Comparison of ENCODE assay signal across 35 cellular contexts in genomic region chr10:102475451-102476040, GRCh38. TPM values are rescaled to one million over a fixed set of nuclear protein-coding genes. Genes with fewer than 3 reads are reported as not detected.
DNase-seq lines count a peak whose midpoint lies in the region; ATAC-seq and TF ChIP-seq lines count a peak whose summit lies in the region.
"Had no signal": no experiment of that assay in that cellular context is flagged by ENCODE, and none has a peak within 500 bp of the region (broad histone marks: within the 10 kb centered on the region; RNA-seq: fewer than 3 reads in every experiment).

No MANE protein-coding gene starts in this region.

- H3K27ac Mint-ChIP-seq in activated T-cell treated with anti-CD3 and anti-CD28 coated beads, Interleukin-2, amount 50 U/mL, for 72 hours, result peak overlapping the region; percentile 30
- peak overlapping the region in 4 of 5 experiments; percentile 43 to 90 (median 81) for H3K27ac Mint-ChIP-seq in brain
- peak overlapping the region; percentile 65 for H3K27ac Mint-ChIP-seq in neural progenitor cell
- H3K27ac Mint-ChIP-seq: activated CD4-positive, alpha-beta T cell treated with anti-CD3 and anti-CD28 coated beads, Interleukin-2, amount 10 ng/mL, durations not matched to agents 7 days and 5 days; activated CD8-positive, alpha-beta memory T cell treated with anti-CD3 and anti-CD28 coated beads, Interleukin-2, amount 10 ng/mL, durations not matched to agents 7 days and 5 days had no signal

- H3K4me1 ChIP-seq in HEK293 (ENCODE audit: control insufficient read depth, insufficient read depth, low read length), result no peaks in the 10 kb centered on the region
- H3K4me1 ChIP-seq in neural progenitor cell, result no peaks in the 10 kb centered on the region
- H3K4me1 ChIP-seq: BE2C, prostate gland, sigmoid colon, tibial artery, vagina had no signal

- POLR2A ChIA-PET in HEK293 (lab: Yijun Ruan, JAX), result no interaction called here

- no peaks in the 10 kb centered on the region for H3K27me3 Mint-ChIP-seq in activated T-cell treated with anti-CD3 and anti-CD28 coated beads, Interleukin-2, amount 50 U/mL, for 72 hours (ENCODE audit: low read depth)
- H3K27me3 Mint-ChIP-seq in brain (no peaks in the 10 kb centered on the region), neural progenitor cell (ENCODE audit: insufficient read depth, low read depth) (peaks cover 4% of the 10 kb centered on the region)
- H3K27me3 Mint-ChIP-seq: activated CD4-positive, alpha-beta T cell treated with anti-CD3 and anti-CD28 coated beads, Interleukin-2, amount 10 ng/mL, durations not matched to agents 7 days and 5 days; activated CD8-positive, alpha-beta memory T cell treated with anti-CD3 and anti-CD28 coated beads, Interleukin-2, amount 10 ng/mL, durations not matched to agents 7 days and 5 days; activated naive CD8-positive, alpha-beta T cell had no signal

- no peak for DNase-seq in activated T-cell treated with anti-CD3 and anti-CD28 coated beads, Interleukin-2, amount 50 U/mL, for 72 hours
- DNase-seq in activated T-cell treated with anti-CD3 and anti-CD28 coated beads, Interleukin-2, amount 50 U/mL, for 1 hour, result no peak
- DNase-seq in neural progenitor cell (ENCODE audit: low spot score) (no peak), CD1c-positive myeloid dendritic cell (ENCODE audit: extremely low spot score) (no peak), SIG-M5 (lab: John Stamatoyannopoulos, UW) (no peak)
- DNase-seq: ACHN; activated CD4-positive, alpha-beta T cell treated with anti-CD3 and anti-CD28 coated beads, Interleukin-2, amount 10 ng/mL, durations not matched to agents 7 days and 5 days; activated CD8-positive, alpha-beta memory T cell treated with anti-CD3 and anti-CD28 coated beads, Interleukin-2, amount 10 ng/mL, durations not matched to agents 7 days and 5 days; BE2C; cerebellar nuclear complex; foreskin melanocyte; left ventricle myocardium superior; NCI-H1417 treated with DMSO at 0.1 percent for 48 hours; NCI-H2029 treated with DMSO at 0.1 percent for 48 hours; NCI-H226; NCI-H69; nucleus accumbens; PC-3; sigmoid colon; stimulated activated CD4-positive, alpha-beta T cell treated with anti-CD3 and anti-CD28 coated beads, Interleukin-12 subunit alpha, Interleukin-12 subunit beta, amount 100 ng/mL, for 4 hours; stimulated activated CD4-positive, alpha-beta T cell treated with anti-CD3 and anti-CD28 coated beads, Interleukin-4, amount 100 ng/mL, for 1 hour; T-helper 9 cell; tibial artery had no signal

- H3K4me2 ChIP-seq in neural progenitor cell, result no peak overlapping the region

- H3K4me3 ChIP-seq in HEK293 (ENCODE audit: low read depth, low read length) (no peak overlapping the region), neural progenitor cell (no peak overlapping the region)
- H3K4me3 ChIP-seq: prostate gland, sigmoid colon, tibial artery, vagina had no signal

- H3K9me3 ChIP-seq in HEK293 (ENCODE audit: control insufficient read depth, insufficient read depth, low read depth, low read length), result no peaks in the 10 kb centered on the region
- no peaks in the 10 kb centered on the region for H3K9me3 ChIP-seq in neural progenitor cell (ENCODE audit: low read depth)
- H3K9me3 ChIP-seq: BE2C, prostate gland, sigmoid colon, tibial artery, vagina had no signal

- no peak overlapping the region for H3K27ac ChIP-seq in HEK293 (ENCODE audit: extremely low read depth, low read depth, low read length)
- H3K27ac ChIP-seq in neural progenitor cell, result no peak overlapping the region
- H3K27ac ChIP-seq: HL-60, prostate gland, tibial artery, vagina, VCaP had no signal

- peaks cover 28% of the 10 kb centered on the region for H3K4me1 Mint-ChIP-seq in activated T-cell treated with anti-CD3 and anti-CD28 coated beads, Interleukin-2, amount 50 U/mL, for 72 hours (ENCODE audit: low read depth)
- H3K4me1 Mint-ChIP-seq in brain (peaks cover 5% of the 10 kb centered on the region), neural progenitor cell (no peaks in the 10 kb centered on the region)

- CTCF ChIA-PET in HEK293 (lab: Yijun Ruan, JAX), result interaction anchor here (0.6 kb wide), 2 partner anchors 53 to 635 kb away, joined by 3 read pairs; no protein-coding TSS in a partner anchor

- H3K9me3 Mint-ChIP-seq in activated T-cell treated with anti-CD3 and anti-CD28 coated beads, Interleukin-2, amount 50 U/mL, for 72 hours, result no peaks in the 10 kb centered on the region
- H3K9me3 Mint-ChIP-seq in brain (no peaks in the 10 kb centered on the region), neural progenitor cell (no peaks in the 10 kb centered on the region)
- H3K9me3 Mint-ChIP-seq: activated CD4-positive, alpha-beta T cell treated with anti-CD3 and anti-CD28 coated beads, Interleukin-2, amount 10 ng/mL, durations not matched to agents 7 days and 5 days; activated T-helper 1 cell treated with anti-CD3 and anti-CD28 coated beads, Interleukin-12 subunit alpha, Interleukin-12 subunit beta, Interleukin-2, Interleukin-4 antibody, amounts not matched to agents 30 ng/mL and 10 ng/mL and 1 ng/mL, durations not matched to agents 14 hours and 24 hours and 36 hours had no signal

- TF ChIP-seq CTCF in HEK293 (tag by site-specific recombination; IDR thresholded peaks at IDR 0.05) (no peak), brain (conservative IDR thresholded peaks at IDR 0.05) (no peak), neural progenitor cell (IDR thresholded peaks at IDR 0.05) (no peak)

- H3K36me3 Mint-ChIP-seq in activated T-cell treated with anti-CD3 and anti-CD28 coated beads, Interleukin-2, amount 50 U/mL, for 72 hours (ENCODE audit: insufficient read depth in 2 of 2), result peaks cover 0 to 5% of the 10 kb centered on the region in 2 donors
- H3K36me3 Mint-ChIP-seq in brain, result peaks cover 6% of the 10 kb centered on the region
- peaks cover 5% of the 10 kb centered on the region for H3K36me3 Mint-ChIP-seq in neural progenitor cell
- H3K36me3 Mint-ChIP-seq: activated naive CD8-positive, alpha-beta T cell had no signal

- no peak for ATAC-seq in activated T-cell treated with anti-CD3 and anti-CD28 coated beads, Interleukin-2, amount 50 U/mL, for 72 hours (replicated peaks in 1 of 2)
- ATAC-seq in GM21786 (IDR thresholded peaks at IDR 0.05; ENCODE audit: unreplicated experiment), result no peak
- ATAC-seq: activated CD8-positive, alpha-beta memory T cell treated with anti-CD3 and anti-CD28 coated beads, Interleukin-2, amount 10 ng/mL, durations not matched to agents 7 days and 5 days; left ventricle myocardium superior; PC-3 had no signal

- H3K36me3 ChIP-seq in HEK293 (ENCODE audit: control insufficient read depth in 2 of 2, insufficient read depth in 1 of 2, low read length in 2 of 2) (peaks cover 6 to 32% of the 10 kb centered on the region in 2 experiments), neural progenitor cell (no peaks in the 10 kb centered on the region)
- H3K36me3 ChIP-seq: prostate gland had no signal

- no peak overlapping the region for H3K4me3 Mint-ChIP-seq in activated T-cell treated with anti-CD3 and anti-CD28 coated beads, Interleukin-2, amount 50 U/mL, for 72 hours
- H3K4me3 Mint-ChIP-seq in brain, result no peak overlapping the region
- H3K4me3 Mint-ChIP-seq in neural progenitor cell, result peak overlapping the region; percentile 29
- H3K4me3 Mint-ChIP-seq: activated CD4-positive, alpha-beta T cell treated with anti-CD3 and anti-CD28 coated beads, Interleukin-2, amount 10 ng/mL, durations not matched to agents 7 days and 5 days; activated CD8-positive, alpha-beta memory T cell treated with anti-CD3 and anti-CD28 coated beads, Interleukin-2, amount 10 ng/mL, durations not matched to agents 7 days and 5 days; activated naive CD8-positive, alpha-beta T cell; activated T-helper 1 cell treated with anti-CD3 and anti-CD28 coated beads, Interleukin-12 subunit alpha, Interleukin-12 subunit beta, Interleukin-2, Interleukin-4 antibody, amounts not matched to agents 30 ng/mL and 10 ng/mL and 1 ng/mL, durations not matched to agents 14 hours and 24 hours and 36 hours had no signal

- no peaks in the 10 kb centered on the region for H3K79me2 ChIP-seq in neural progenitor cell (ENCODE audit: low read depth)

- peaks cover 12% of the 10 kb centered on the region for H3F3A ChIP-seq in neural progenitor cell (ENCODE audit: low read depth)

- no peak overlapping the region for H3K9ac ChIP-seq in neural progenitor cell

- H3K27me3 ChIP-seq in neural progenitor cell, result no peaks in the 10 kb centered on the region
- H3K27me3 ChIP-seq: BE2C, sigmoid colon, tibial artery, vagina had no signal

- no peak overlapping the region for H2AFZ ChIP-seq in neural progenitor cell (replicated peaks)

- peaks cover 15% of the 10 kb centered on the region for H4K20me1 ChIP-seq in neural progenitor cell (ENCODE audit: low read depth)

TF ChIP-seq in HEK293, 187 proteins besides CTCF, POLR2A, EP300 and RAD21 (continues in another document):
- TF ChIP-seq ZNF362 (tag by site-specific recombination; IDR thresholded peaks at IDR 0.05), result peak; percentile 74; the same call in 1 of the 2 replicates

RNA-seq across cellular contexts. Expression of gene C10orf95, which starts 24.2 kb away (rescaled TPM):
- total RNA-seq in activated T-cell treated with anti-CD3 and anti-CD28 coated beads, Interleukin-2, amount 50 U/mL, for 72 hours, result under 1 TPM in 1 of 2 donors, not detected in 1; 0.21 TPM
- polyA plus RNA-seq in brain (ENCODE audit: insufficient read depth, low read depth, low replicate concordance), result 0.53 TPM
- not detected in 2 replicates for total RNA-seq in neural progenitor cell (ENCODE audit: low replicate concordance)
- total RNA-seq: dermis microvascular lymphatic vessel endothelial cell, H4, left ventricle myocardium superior, myocyte, vagina had no signal

RNA-seq across cellular contexts. Expression of gene ACTR1A, which starts 27.0 kb away (rescaled TPM):
- 10 to 100 TPM; 61.6 to 68.3 TPM for total RNA-seq in activated T-cell treated with anti-CD3 and anti-CD28 coated beads, Interleukin-2, amount 50 U/mL, for 72 hours
- polyA plus RNA-seq in brain (ENCODE audit: insufficient read depth, low read depth, low replicate concordance), result 195 TPM
- 86.9 and 133 TPM in 2 replicates for total RNA-seq in neural progenitor cell (ENCODE audit: low replicate concordance)

RNA-seq across cellular contexts. Expression of gene SUFU, which starts 28.2 kb away (rescaled TPM):
- total RNA-seq in activated T-cell treated with anti-CD3 and anti-CD28 coated beads, Interleukin-2, amount 50 U/mL, for 72 hours, result 1 to 10 TPM; 9.1 to 9.2 TPM
- 14.5 TPM for polyA plus RNA-seq in brain (ENCODE audit: insufficient read depth, low read depth, low replicate concordance)
- total RNA-seq in neural progenitor cell (ENCODE audit: low replicate concordance), result 11.5 and 14.7 TPM in 2 replicates

RNA-seq across cellular contexts. Expression of gene CUEDC2, which starts 43.2 kb away (rescaled TPM):
- 10 to 100 TPM; 78.7 to 79.5 TPM for total RNA-seq in activated T-cell treated with anti-CD3 and anti-CD28 coated beads, Interleukin-2, amount 50 U/mL, for 72 hours
- polyA plus RNA-seq in brain (ENCODE audit: insufficient read depth, low read depth, low replicate concordance), result 213 TPM
- 64.0 and 97.4 TPM in 2 replicates for total RNA-seq in neural progenitor cell (ENCODE audit: low replicate concordance)

RNA-seq across cellular contexts. Expression of gene FBXL15, which starts 54.9 kb away (rescaled TPM):
- 10 to 100 TPM; 15.3 TPM for total RNA-seq in activated T-cell treated with anti-CD3 and anti-CD28 coated beads, Interleukin-2, amount 50 U/mL, for 72 hours
- polyA plus RNA-seq in brain (ENCODE audit: insufficient read depth, low read depth, low replicate concordance), result 25.6 TPM
- total RNA-seq in neural progenitor cell (ENCODE audit: low replicate concordance), result 4.4 and 12.2 TPM in 2 replicates

Comparison
In these comparisons a context has a peak if more than half of its experiments do, and no peak if none do; other contexts are left out.
1. H3K27ac Mint-ChIP-seq: peak in every context shown above with its lines; median percentile 81 in brain; 65 in neural progenitor cell; 30 in activated T-cell treated with anti-CD3 and anti-CD28 coated beads, Interleukin-2, amount 50 U/mL, for 72 hours.